Comparison of ENCODE assay signal across 8 cellular contexts in genomic region chr5:39191216-39191615, GRCh38. TPM values are rescaled to one million over a fixed set of nuclear protein-coding genes. Genes with fewer than 3 reads are reported as not detected.
A peak's percentile ranks its signal among the peaks of the same experiment; 100 is the strongest.
DNase-seq lines count a peak whose midpoint lies in the region; ATAC-seq lines count a peak whose summit lies in the region.

No MANE protein-coding gene starts in this region.

- intact Hi-C loops in left colon (cut with DNase I, micrococcal nuclease): no loop called here

- ATAC-seq in HG03460 (IDR thresholded peaks at IDR 0.05; ENCODE audit: unreplicated experiment): peak; percentile 55
- peak; percentile 24 for ATAC-seq in stimulated activated naive CD8-positive, alpha-beta T cell treated with anti-CD3 and anti-CD28 coated beads, Interleukin-15, amount 100 ng/mL, for 72 hours
- no peak for ATAC-seq in left colon

- H3K27ac Mint-ChIP-seq in activated naive CD4-positive, alpha-beta T cell treated with anti-CD3 and anti-CD28 coated beads, Interleukin-2, amount 50 U/mL, for 24 hours: peak overlapping the region; percentile 99
- H3K27ac Mint-ChIP-seq in stimulated activated naive CD8-positive, alpha-beta T cell treated with anti-CD3 and anti-CD28 coated beads, Interleukin-15, amount 100 ng/mL, for 72 hours: peak overlapping the region; percentile 34 to 82

- peak; percentile 76 for DNase-seq in activated effector memory CD4-positive, alpha-beta T cell treated with anti-CD3 and anti-CD28 coated beads, Interleukin-2, amount 50 U/mL, for 16 hours
- no peak for DNase-seq in activated effector memory CD4-positive, alpha-beta T cell treated with Interleukin-2 at 50 U/mL for 16 hours
- no peak for DNase-seq in stimulated activated naive CD8-positive, alpha-beta T cell treated with anti-CD3 and anti-CD28 coated beads, Interleukin-15, amount 100 ng/mL, for 72 hours
- DNase-seq in left colon: no peak
- no peak for DNase-seq in NOMO-1 treated with dmso at 0.1 percent for 144 hours (lab: John Stamatoyannopoulos, UW; ENCODE audit: unreplicated experiment)
- DNase-seq in NCI-H524 (lab: John Stamatoyannopoulos, UW): no peak

- peaks cover 94% of the 10 kb centered on the region for H3K4me1 Mint-ChIP-seq in activated naive CD4-positive, alpha-beta T cell treated with anti-CD3 and anti-CD28 coated beads, Interleukin-2, amount 50 U/mL, for 24 hours
- H3K4me1 Mint-ChIP-seq in stimulated activated naive CD8-positive, alpha-beta T cell treated with anti-CD3 and anti-CD28 coated beads, Interleukin-15, amount 100 ng/mL, for 72 hours: peaks cover 92% of the 10 kb centered on the region

- peaks cover 5% of the 10 kb centered on the region for H3K36me3 Mint-ChIP-seq in activated naive CD4-positive, alpha-beta T cell treated with anti-CD3 and anti-CD28 coated beads, Interleukin-2, amount 50 U/mL, for 24 hours

- H3K4me3 Mint-ChIP-seq in activated naive CD4-positive, alpha-beta T cell treated with anti-CD3 and anti-CD28 coated beads, Interleukin-2, amount 50 U/mL, for 24 hours: peak overlapping the region; percentile 86
- peak overlapping the region; percentile 68 to 98 for H3K4me3 Mint-ChIP-seq in stimulated activated naive CD8-positive, alpha-beta T cell treated with anti-CD3 and anti-CD28 coated beads, Interleukin-15, amount 100 ng/mL, for 72 hours

- no peaks in the 10 kb centered on the region for H3K27me3 Mint-ChIP-seq in activated naive CD4-positive, alpha-beta T cell treated with anti-CD3 and anti-CD28 coated beads, Interleukin-2, amount 50 U/mL, for 24 hours
- no peaks in the 10 kb centered on the region for H3K27me3 Mint-ChIP-seq in stimulated activated naive CD8-positive, alpha-beta T cell treated with anti-CD3 and anti-CD28 coated beads, Interleukin-15, amount 100 ng/mL, for 72 hours

- no peaks in the 10 kb centered on the region for H3K9me3 Mint-ChIP-seq in activated naive CD4-positive, alpha-beta T cell treated with anti-CD3 and anti-CD28 coated beads, Interleukin-2, amount 50 U/mL, for 24 hours
- H3K9me3 Mint-ChIP-seq in stimulated activated naive CD8-positive, alpha-beta T cell treated with anti-CD3 and anti-CD28 coated beads, Interleukin-15, amount 100 ng/mL, for 72 hours: no peaks in the 10 kb centered on the region

RNA-seq across cellular contexts. Expression of gene FYB1, which starts 28.1 kb away (rescaled TPM):
- total RNA-seq in left colon: 10 to 100 TPM in 1 of 2 donors, 1 to 10 TPM in 1; 7.3 to 10.8 TPM
